14 cellular contexts compared by ENCODE assay signal in genomic region chr21:37419228-37419906, GRCh38. TPM values are rescaled to one million over a fixed set of nuclear protein-coding genes. Genes with fewer than 3 reads are reported as not detected.
DNase-seq lines count a peak whose midpoint lies in the region; ATAC-seq and TF ChIP-seq lines count a peak whose summit lies in the region.
"Had no signal": no experiment of that assay in that cellular context is flagged by ENCODE, and none has a peak within 500 bp of the region (broad histone marks: within the 10 kb centered on the region; RNA-seq: fewer than 3 reads in every experiment).

No MANE protein-coding gene starts in this region.

- peaks cover 50% of the 10 kb centered on the region for H3K4me1 Mint-ChIP-seq in activated CD4-positive, alpha-beta T cell treated with anti-CD3 and anti-CD28 coated beads, Interleukin-2, amount 10 ng/mL, durations not matched to agents 24 days and 14 days
- peaks cover 85 to 87% (median 85%) of the 10 kb centered on the region in 3 donors for H3K4me1 Mint-ChIP-seq in T-cell
- peaks cover 60% of the 10 kb centered on the region for H3K4me1 Mint-ChIP-seq in chondrocyte (ENCODE audit: low read depth)

- no peak for TF ChIP-seq CTCF in chondrocyte (IDR thresholded peaks at IDR 0.05)

- intact Hi-C loops in activated CD4-positive, alpha-beta T cell treated with anti-CD3 and anti-CD28 coated beads, Interleukin-2, amount 10 ng/mL, durations not matched to agents 24 days and 14 days (cut with micrococcal nuclease): no loop called here

- POLR2A ChIA-PET in T-cell (lab: Charles Lee): interaction anchor here in 1 of 2 donors (1.2 kb wide), 1 partner anchor 53 kb away, joined by 5 read pairs; the partner anchor contains the start of gene DYRK1A

- H3K9me3 Mint-ChIP-seq in activated CD4-positive, alpha-beta T cell treated with anti-CD3 and anti-CD28 coated beads, Interleukin-2, amount 10 ng/mL, durations not matched to agents 24 days and 14 days: no peaks in the 10 kb centered on the region
- H3K9me3 Mint-ChIP-seq in T-cell (no peaks in the 10 kb centered on the region), chondrocyte (ENCODE audit: low read depth) (no peaks in the 10 kb centered on the region)

- H2BK5ac ChIP-seq in trophoblast cell (ENCODE audit: low read depth, low read length, poor library complexity): no peak overlapping the region

- H4K8ac ChIP-seq in trophoblast cell (ENCODE audit: low read depth, low read length): no peak overlapping the region

- H3K79me1 ChIP-seq in trophoblast cell (ENCODE audit: low read length): no peaks in the 10 kb centered on the region

- H3K4me2 ChIP-seq in trophoblast cell (ENCODE audit: low read length): no peak overlapping the region

- CTCF ChIA-PET in T-cell (lab: Charles Lee): no interaction called here

- no peaks in the 10 kb centered on the region for H3K27me3 ChIP-seq in trophoblast cell (ENCODE audit: insufficient read depth, low read length)

- H4K12ac ChIP-seq in trophoblast cell (ENCODE audit: low read depth, low read length): no peak overlapping the region

- no peak overlapping the region for H3K9ac ChIP-seq in trophoblast cell (ENCODE audit: low read length)

- no peak for ATAC-seq in T-cell (replicated peaks in 1 of 4)
- ATAC-seq: esophagus mucosa, left cardiac atrium had no signal

- no peaks in the 10 kb centered on the region for H3K9me3 ChIP-seq in trophoblast cell (ENCODE audit: insufficient read depth, low read depth, low read length)

- H3K27ac Mint-ChIP-seq in activated CD4-positive, alpha-beta T cell treated with anti-CD3 and anti-CD28 coated beads, Interleukin-2, amount 10 ng/mL, durations not matched to agents 24 days and 14 days: peak overlapping the region; percentile 43
- peak overlapping the region; percentile 84 to 91 for H3K27ac Mint-ChIP-seq in T-cell
- peak overlapping the region; percentile 24 for H3K27ac Mint-ChIP-seq in chondrocyte (ENCODE audit: unreplicated experiment)

- no peak for DNase-seq in activated CD4-positive, alpha-beta T cell treated with anti-CD3 and anti-CD28 coated beads, Interleukin-2, amount 10 ng/mL, durations not matched to agents 24 days and 14 days
- DNase-seq in activated CD4-positive, alpha-beta T cell treated with anti-CD3 and anti-CD28 coated beads, Interleukin-2, amount 50 U/mL, for 48 hours: no peak
- DNase-seq in T-cell (no peak), chondrocyte (ENCODE audit: low spot score) (no peak), trophoblast cell (no peak), SIG-M5 (lab: John Stamatoyannopoulos, UW) (no peak), NCI-H128 (lab: John Stamatoyannopoulos, UW; ENCODE audit: unreplicated experiment) (no peak)
- no peak for DNase-seq in stimulated activated CD4-positive, alpha-beta T cell treated with anti-CD3 and anti-CD28 coated beads, Interleukin-4, amount 100 ng/mL, for 1 hour
- DNase-seq: anterior cingulate cortex, COR-L47, hypothalamus, left cardiac atrium, NCI-H1694 had no signal

- no peak overlapping the region for H2BK120ac ChIP-seq in trophoblast cell (ENCODE audit: insufficient read depth, low read length, poor library complexity)

- peaks cover 2% of the 10 kb centered on the region in 2 experiments for H3K36me3 ChIP-seq in trophoblast cell (ENCODE audit: control insufficient read depth in 1 of 2, insufficient read depth in 2 of 2, low read length in 2 of 2)

- H3K4me1 ChIP-seq in trophoblast cell (ENCODE audit: control insufficient read depth in 1 of 2, insufficient read depth in 2 of 2, low read length in 2 of 2): no peaks in the 10 kb centered on the region

- H2AFZ ChIP-seq in trophoblast cell (ENCODE audit: insufficient read depth, low read length, poor library complexity): no peak overlapping the region

- no peak overlapping the region for H3K27ac ChIP-seq in trophoblast cell (ENCODE audit: low read depth, low read length)

- H3K79me2 ChIP-seq in trophoblast cell (ENCODE audit: control insufficient read depth, insufficient read depth, low read length, poor library complexity): peaks cover 6% of the 10 kb centered on the region

- no peak overlapping the region for H2AK5ac ChIP-seq in trophoblast cell (ENCODE audit: low read length)

- H3K36me3 Mint-ChIP-seq in activated CD4-positive, alpha-beta T cell treated with anti-CD3 and anti-CD28 coated beads, Interleukin-2, amount 10 ng/mL, durations not matched to agents 24 days and 14 days (ENCODE audit: low read depth): peaks cover 26% of the 10 kb centered on the region
- H3K36me3 Mint-ChIP-seq in T-cell (peaks cover 28% of the 10 kb centered on the region), chondrocyte (ENCODE audit: low read depth) (peaks cover 3% of the 10 kb centered on the region)

- no peak overlapping the region for H2BK12ac ChIP-seq in trophoblast cell (ENCODE audit: low read length)

- peak overlapping the region; percentile 25 for H3K4me3 Mint-ChIP-seq in activated CD4-positive, alpha-beta T cell treated with anti-CD3 and anti-CD28 coated beads, Interleukin-2, amount 10 ng/mL, durations not matched to agents 24 days and 14 days
- peak overlapping the region in 2 of 3 donors; percentile 12 to 39 for H3K4me3 Mint-ChIP-seq in T-cell
- no peak overlapping the region for H3K4me3 Mint-ChIP-seq in chondrocyte (ENCODE audit: unreplicated experiment)

- H3K14ac ChIP-seq in trophoblast cell (ENCODE audit: low read length): no peak overlapping the region

- no peak overlapping the region for H4K91ac ChIP-seq in trophoblast cell (ENCODE audit: low read depth, low read length)

- no peaks in the 10 kb centered on the region for H3K27me3 Mint-ChIP-seq in activated CD4-positive, alpha-beta T cell treated with anti-CD3 and anti-CD28 coated beads, Interleukin-2, amount 10 ng/mL, durations not matched to agents 24 days and 14 days
- H3K27me3 Mint-ChIP-seq in T-cell (no peaks in the 10 kb centered on the region), chondrocyte (ENCODE audit: low read depth) (no peaks in the 10 kb centered on the region)

- H3K4me3 ChIP-seq in trophoblast cell (ENCODE audit: low read depth, low read length): no peak overlapping the region

- no CpG with 5 or more reads among the region's 3 CpGs for WGBS in trophoblast cell (ENCODE audit: extremely low coverage, insufficient coverage, insufficient read length)

- no peak overlapping the region for H3K23ac ChIP-seq in trophoblast cell (ENCODE audit: low read length)

- H3K18ac ChIP-seq in trophoblast cell (ENCODE audit: low read length): no peak overlapping the region

- H3K4ac ChIP-seq in trophoblast cell (ENCODE audit: low read depth, low read length): peak overlapping the region; percentile 36

RNA-seq across cellular contexts. Expression of gene DYRK1A, which starts 52.8 kb away (rescaled TPM):
- total RNA-seq in activated CD4-positive, alpha-beta T cell treated with anti-CD3 and anti-CD28 coated beads, Interleukin-2, amount 10 ng/mL, durations not matched to agents 24 days and 14 days: 60.9 and 64.9 TPM in 2 replicates
- total RNA-seq in T-cell: 100 to 1,000 TPM; 113 to 149 (median 115) TPM
- total RNA-seq in chondrocyte: 48.6 to 51.2 TPM (median 50.3 TPM) in 3 replicates
- 25.1 and 25.7 TPM in 2 replicates for polyA plus RNA-seq in trophoblast cell (2013)

Comparison
In these comparisons a context has a peak if more than half of its experiments do, and no peak if none do; other contexts are left out.
1. H3K27ac Mint-ChIP-seq: peak in every context shown above with its lines; median percentile 88 in T-cell; 43 in activated CD4-positive, alpha-beta T cell treated with anti-CD3 and anti-CD28 coated beads, Interleukin-2, amount 10 ng/mL, durations not matched to agents 24 days and 14 days; 24 in chondrocyte.